1 cellular context compared by ENCODE assay signal in the genomic region with DNA sequence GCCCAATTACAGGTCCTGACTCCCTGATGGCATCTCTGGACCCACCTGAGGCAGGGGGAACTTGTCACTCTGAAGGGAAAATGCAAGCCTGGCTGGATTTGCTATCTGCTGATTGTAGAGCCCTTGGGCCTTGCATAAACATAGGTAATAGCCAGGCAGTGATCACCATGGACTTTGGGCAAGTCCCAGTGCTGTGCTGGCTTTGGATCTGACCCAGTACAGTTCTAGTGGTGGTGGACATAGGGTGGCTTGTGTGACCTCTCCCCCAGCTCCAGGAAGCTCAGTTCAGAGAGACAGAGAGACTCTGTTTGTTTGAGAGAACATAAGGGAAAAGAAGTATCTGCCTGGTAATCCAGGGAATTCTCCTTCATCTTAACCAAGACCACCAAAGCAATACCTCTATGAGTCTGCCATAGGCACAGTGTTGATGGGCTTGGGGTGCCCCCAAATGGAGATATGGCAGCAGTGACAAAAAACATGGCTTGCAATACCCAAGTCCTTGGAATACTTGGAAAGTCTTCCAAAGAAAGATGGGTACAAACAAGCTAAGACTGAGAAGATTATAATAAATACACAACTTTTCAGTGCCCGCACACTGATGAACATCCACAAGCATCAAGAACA.
TF ChIP-seq lines count a peak whose summit lies in the region.

No MANE protein-coding gene starts in this region.

TF ChIP-seq in H1, 55 proteins besides CTCF, POLR2A, EP300 and RAD21:
- TF ChIP-seq TAF7 (optimal IDR thresholded peaks at IDR 0.05; ENCODE audit: borderline replicate concordance, low read depth, low read length) (no peak), KDM4A (IDR thresholded peaks at IDR 0.05; ENCODE audit: low read depth, low read length, severe bottlenecking) (no peak), RBBP5 (IDR thresholded peaks at IDR 0.05; ENCODE audit: borderline replicate concordance, low read depth, low read length) (no peak)
